22 cellular contexts compared by ENCODE assay signal in genomic region chr22:19548964-19549363, GRCh38. TPM values are rescaled to one million over a fixed set of nuclear protein-coding genes. Genes with fewer than 3 reads are reported as not detected.
DNase-seq lines count a peak whose midpoint lies in the region; ATAC-seq, FAIRE-seq and TF ChIP-seq lines count a peak whose summit lies in the region.
"Had no signal": no experiment of that assay in that cellular context is flagged by ENCODE, and none has a peak within 500 bp of the region (broad histone marks: within the 10 kb centered on the region; RNA-seq: fewer than 3 reads in every experiment).

No MANE protein-coding gene starts in this region.

- peak; percentile 22 for DNase-seq in cardiac septum (ENCODE audit: low spot score)
- DNase-seq in left cardiac atrium = no peak
- no peak for DNase-seq in bronchial epithelial cell (ENCODE audit: low read depth)
- no peak for DNase-seq in neural crest cell (ENCODE audit: low read depth, low spot score)
- no peak for DNase-seq in stimulated activated effector memory CD8-positive, alpha-beta T cell treated with anti-CD3 and anti-CD28 coated beads, Interleukin-12 subunit alpha, Interleukin-12 subunit beta, amount 100 ng/mL, for 72 hours (ENCODE audit: low spot score in 2 of 2)
- no peak for DNase-seq in globus pallidus (ENCODE audit: low spot score)
- DNase-seq in activated CD4-positive, CD25-positive, alpha-beta regulatory T cell (lab: John Stamatoyannopoulos, UW) = no peak
- no peak for DNase-seq in 8988T
- DNase-seq: Caco-2; CD4-positive, CD25-positive, alpha-beta regulatory T cell; CD8-positive, alpha-beta T cell; DMS79; EL; GDM1; GOT3; H7; HCEC 1CT had no signal

- no peaks in the 10 kb centered on the region for H3K27me3 ChIP-seq in bronchial epithelial cell (ENCODE audit: control insufficient read depth, insufficient read depth, low read length)
- H3K27me3 ChIP-seq: BLaER1 had no signal

- intact Hi-C loops in cardiac septum (cut with DNase I) = no loop called here
- intact Hi-C loops in left cardiac atrium (cut with DNase I) = no loop called here

- no peaks in the 10 kb centered on the region for H3K9me3 Mint-ChIP-seq in neural crest cell
- H3K9me3 Mint-ChIP-seq in stimulated activated effector memory CD8-positive, alpha-beta T cell treated with anti-CD3 and anti-CD28 coated beads, Interleukin-12 subunit alpha, Interleukin-12 subunit beta, amount 100 ng/mL, for 72 hours = no peaks in the 10 kb centered on the region
- H3K9me3 Mint-ChIP-seq: CD8-positive, alpha-beta T cell had no signal

- no peaks in the 10 kb centered on the region for H3K36me3 Mint-ChIP-seq in neural crest cell (ENCODE audit: low read depth)
- no peaks in the 10 kb centered on the region for H3K36me3 Mint-ChIP-seq in stimulated activated effector memory CD8-positive, alpha-beta T cell treated with anti-CD3 and anti-CD28 coated beads, Interleukin-12 subunit alpha, Interleukin-12 subunit beta, amount 100 ng/mL, for 72 hours
- H3K36me3 Mint-ChIP-seq: CD4-positive, CD25-positive, alpha-beta regulatory T cell; CD8-positive, alpha-beta T cell had no signal

- no peak for ATAC-seq in left cardiac atrium
- peak; percentile 62 for ATAC-seq in stimulated activated effector memory CD8-positive, alpha-beta T cell treated with anti-CD3 and anti-CD28 coated beads, Interleukin-12 subunit alpha, Interleukin-12 subunit beta, amount 100 ng/mL, for 72 hours
- ATAC-seq: CD8-positive, alpha-beta T cell; GM12878 had no signal

- peak; percentile 23 for FAIRE-seq in bronchial epithelial cell (lab: Jason Lieb, UNC)
- FAIRE-seq: A204.1, GM12878, GM19239 had no signal

- H3K27ac Mint-ChIP-seq in neural crest cell (ENCODE audit: unreplicated experiment) = peak overlapping the region; percentile 47
- no peak overlapping the region for H3K27ac Mint-ChIP-seq in stimulated activated effector memory CD8-positive, alpha-beta T cell treated with anti-CD3 and anti-CD28 coated beads, Interleukin-12 subunit alpha, Interleukin-12 subunit beta, amount 100 ng/mL, for 72 hours
- H3K27ac Mint-ChIP-seq: B cell; CD8-positive, alpha-beta T cell had no signal

- no peak overlapping the region for H3K4me3 ChIP-seq in bronchial epithelial cell (ENCODE audit: low read depth, low read length)
- H3K4me3 ChIP-seq: BLaER1, GM12878 had no signal

- H3K4me1 Mint-ChIP-seq in neural crest cell = no peaks in the 10 kb centered on the region
- no peaks in the 10 kb centered on the region for H3K4me1 Mint-ChIP-seq in stimulated activated effector memory CD8-positive, alpha-beta T cell treated with anti-CD3 and anti-CD28 coated beads, Interleukin-12 subunit alpha, Interleukin-12 subunit beta, amount 100 ng/mL, for 72 hours
- H3K4me1 Mint-ChIP-seq: B cell; CD4-positive, CD25-positive, alpha-beta regulatory T cell had no signal

- no peak overlapping the region for H3K4me3 Mint-ChIP-seq in neural crest cell
- H3K4me3 Mint-ChIP-seq in stimulated activated effector memory CD8-positive, alpha-beta T cell treated with anti-CD3 and anti-CD28 coated beads, Interleukin-12 subunit alpha, Interleukin-12 subunit beta, amount 100 ng/mL, for 72 hours = no peak overlapping the region
- H3K4me3 Mint-ChIP-seq: B cell; CD4-positive, CD25-positive, alpha-beta regulatory T cell; CD8-positive, alpha-beta T cell had no signal

- no peaks in the 10 kb centered on the region for H3K27me3 Mint-ChIP-seq in neural crest cell (ENCODE audit: low read depth)

- TF ChIP-seq CTCF in bronchial epithelial cell (IDR thresholded peaks at IDR 0.05; ENCODE audit: insufficient read depth, low read length, severe bottlenecking) = no peak
- TF ChIP-seq CTCF in neural crest cell (conservative IDR thresholded peaks at IDR 0.05) = no peak

- no peaks in the 10 kb centered on the region for H3K36me3 ChIP-seq in bronchial epithelial cell (ENCODE audit: control insufficient read depth, insufficient read depth, low read length)
- H3K36me3 ChIP-seq: BLaER1 had no signal

RNA-seq across cellular contexts. Expression of gene CLDN5, which starts 24.8 kb away (rescaled TPM):
- 9.3 TPM for total RNA-seq in cardiac septum
- 10 to 100 TPM; 23.3 to 42.1 TPM for total RNA-seq in left cardiac atrium
- 0.38 and 2.4 TPM in 2 replicates for total RNA-seq in bronchial epithelial cell
- total RNA-seq in neural crest cell = 1.0 and 1.3 TPM in 2 replicates
- total RNA-seq: B cell; Caco-2; CD8-positive, alpha-beta T cell had no signal
